In genomic region chr7:96266580-96266979, GRCh38 we compare ENCODE assay signal across 20 cellular contexts. TPM values are rescaled to one million over a fixed set of nuclear protein-coding genes. Genes with fewer than 3 reads are reported as not detected.
DNase-seq lines count a peak whose midpoint lies in the region; ATAC-seq, FAIRE-seq and TF ChIP-seq lines count a peak whose summit lies in the region.
"Had no signal": no experiment of that assay in that cellular context is flagged by ENCODE, and none has a peak within 500 bp of the region (broad histone marks: within the 10 kb centered on the region; RNA-seq: fewer than 3 reads in every experiment).

No MANE protein-coding gene starts in this region.

- H3K27ac Mint-ChIP-seq in osteocyte (ENCODE audit: unreplicated experiment): no peak overlapping the region
- H3K27ac Mint-ChIP-seq: CD4-positive, alpha-beta memory T cell; GM23338; H9 had no signal

- no peaks in the 10 kb centered on the region for H3K4me1 ChIP-seq in heart left ventricle

- H3K27me3 ChIP-seq in bronchial epithelial cell (ENCODE audit: control insufficient read depth, insufficient read depth, low read length) (no peaks in the 10 kb centered on the region), heart left ventricle (no peaks in the 10 kb centered on the region)

- no peaks in the 10 kb centered on the region for H3K27me3 Mint-ChIP-seq in osteocyte (ENCODE audit: unreplicated experiment)
- H3K27me3 Mint-ChIP-seq: CD4-positive, alpha-beta memory T cell had no signal

- no peak for FAIRE-seq in bronchial epithelial cell (lab: Jason Lieb, UNC)
- FAIRE-seq: GM12891, GM18507 had no signal

- DNase-seq in NCI-H69 (lab: John Stamatoyannopoulos, UW) (peak; percentile 28), bronchial epithelial cell (ENCODE audit: low read depth) (peak; percentile 57), glomerular visceral epithelial cell (ENCODE audit: extremely low spot score) (peak; percentile 13), kidney tubule cell (ENCODE audit: low spot score) (peak; percentile 35), NCI-H187 (lab: John Stamatoyannopoulos, UW) (no peak), heart left ventricle (no peak), osteocyte (ENCODE audit: extremely low spot score, unreplicated experiment) (no peak)
- no peak for DNase-seq in stimulated activated naive CD8-positive, alpha-beta T cell treated with anti-CD3 and anti-CD28 coated beads, Interleukin-15, Interleukin-2, amounts not matched to agents 100 U/mL and 50 U/mL, for 24 hours
- DNase-seq: C1 segment of cervical spinal cord; Calu3; CD4-positive, alpha-beta memory T cell; COR-L47; DMS53; DMS79 treated with DMSO at 0.1 percent for 48 hours; GF-D8; H9 had no signal

- no peaks in the 10 kb centered on the region for H3K36me3 ChIP-seq in bronchial epithelial cell (ENCODE audit: control insufficient read depth, insufficient read depth, low read length)
- peaks cover 0 to 9% (median 0%) of the 10 kb centered on the region in 9 donors for H3K36me3 ChIP-seq in heart left ventricle

- TF ChIP-seq CTCF in bronchial epithelial cell (IDR thresholded peaks at IDR 0.05; ENCODE audit: insufficient read depth, low read length, severe bottlenecking) (no peak), heart left ventricle (IDR thresholded peaks at IDR 0.05) (no peak), osteocyte (IDR thresholded peaks at IDR 0.05) (no peak)

- H3K36me3 Mint-ChIP-seq in osteocyte (ENCODE audit: unreplicated experiment): peaks cover 7% of the 10 kb centered on the region

- TF ChIP-seq POLR2A in heart left ventricle (IDR thresholded peaks at IDR 0.05): no peak

- peaks cover 3% of the 10 kb centered on the region for H3K9me3 Mint-ChIP-seq in osteocyte (ENCODE audit: unreplicated experiment)
- H3K9me3 Mint-ChIP-seq: GM23338, H9 had no signal

- H3K27ac ChIP-seq in heart left ventricle: no peak overlapping the region

- H3K4me3 Mint-ChIP-seq in osteocyte (ENCODE audit: unreplicated experiment): no peak overlapping the region
- H3K4me3 Mint-ChIP-seq: CD4-positive, alpha-beta memory T cell; GM23338; H9 had no signal

- no peaks in the 10 kb centered on the region for H3K9me3 ChIP-seq in heart left ventricle

- peaks cover 4% of the 10 kb centered on the region for H3K4me1 Mint-ChIP-seq in osteocyte (ENCODE audit: unreplicated experiment)
- H3K4me1 Mint-ChIP-seq: GM23338 had no signal

- intact Hi-C loops in heart left ventricle (cut with DNase I): no loop called here

- 98 to 100% (median 99%) methylated on average over 1 of the region's 1 CpG for WGBS in heart left ventricle, 4 donors

- H3K4me3 ChIP-seq in bronchial epithelial cell (ENCODE audit: low read depth, low read length) (no peak overlapping the region), heart left ventricle (no peak overlapping the region)
- H3K4me3 ChIP-seq: GM23338 had no signal

- ATAC-seq in stimulated activated naive CD8-positive, alpha-beta T cell treated with anti-CD3 and anti-CD28 coated beads, Interleukin-15, Interleukin-2, amounts not matched to agents 100 U/mL and 50 U/mL, for 24 hours: no peak
- ATAC-seq in heart left ventricle: no peak
- ATAC-seq: GM23338, HCT116 had no signal

RNA-seq across cellular contexts. Expression of gene SLC25A13, which starts 55.3 kb away (rescaled TPM):
- total RNA-seq in bronchial epithelial cell (14.6 and 16.6 TPM in 2 replicates), heart left ventricle (10 to 100 TPM in 6 of 9 donors, 1 to 10 TPM in 3; 5.3 to 17.9 (median 11.4) TPM), osteocyte (27.4 and 29.3 TPM in 2 replicates)
- polyA plus RNA-seq in heart left ventricle: 10 to 100 TPM in 1 of 2 donors, 1 to 10 TPM in 1; 3.7 to 13.8 TPM

Comparison
In these comparisons a context has a peak if more than half of its experiments do, and no peak if none do; other contexts are left out.
1. DNase-seq: peak in NCI-H69 (single experiment), bronchial epithelial cell (single experiment), glomerular visceral epithelial cell (single experiment) and kidney tubule cell (single experiment); none in NCI-H187 (0 of 2), stimulated activated naive CD8-positive, alpha-beta T cell treated with anti-CD3 and anti-CD28 coated beads, Interleukin-15, Interleukin-2, amounts not matched to agents 100 U/mL and 50 U/mL, for 24 hours (single experiment), heart left ventricle (0 of 5) and osteocyte (single experiment).